Comparison of ENCODE assay signal across 18 cellular contexts in the genomic region with DNA sequence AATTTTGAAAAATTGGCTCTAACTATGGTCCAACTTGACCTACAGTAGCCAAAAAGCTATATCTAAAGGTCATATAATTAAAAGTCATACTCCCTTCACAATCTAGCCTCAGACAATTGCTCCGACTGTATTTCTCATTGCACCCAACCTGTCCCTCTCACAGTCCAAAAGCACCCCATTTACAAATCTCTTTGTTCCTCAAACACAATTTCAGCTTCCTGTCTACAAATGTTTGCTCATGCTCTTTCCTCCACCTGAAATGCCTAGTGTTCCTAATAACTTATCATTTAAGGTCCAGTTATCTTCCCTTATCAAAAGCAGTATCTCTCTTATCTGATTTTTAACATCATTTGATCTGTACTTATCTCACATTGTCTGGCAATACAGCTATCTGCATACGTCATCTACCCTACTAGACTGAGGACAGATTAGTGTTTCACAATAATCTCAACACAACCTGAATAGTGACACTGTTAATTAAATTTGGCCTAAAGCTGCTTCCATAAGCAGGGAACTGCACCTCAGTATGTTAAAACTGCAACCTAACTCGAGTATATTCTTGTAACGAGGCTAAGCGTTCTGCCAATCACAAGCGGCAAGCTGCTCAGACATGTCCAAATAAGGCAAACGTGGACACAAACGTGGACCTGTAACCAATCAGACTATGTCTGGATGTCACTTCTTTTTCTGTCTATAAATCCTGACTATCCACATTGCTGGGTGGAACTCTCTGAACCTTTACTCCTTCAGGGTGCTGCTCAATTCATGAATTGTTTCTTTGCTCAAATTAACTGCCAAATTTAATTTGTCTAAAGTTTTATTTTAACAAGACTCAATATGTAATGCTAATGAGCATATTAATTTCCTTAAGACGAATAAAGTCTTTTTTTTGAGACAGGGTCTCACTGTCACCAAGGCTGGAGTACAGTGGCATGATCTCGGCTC. TPM values are rescaled to one million over a fixed set of nuclear protein-coding genes. Genes with fewer than 3 reads are reported as not detected.
A peak's percentile ranks its signal among the peaks of the same experiment; 100 is the strongest.
DNase-seq lines count a peak whose midpoint lies in the region; ATAC-seq, FAIRE-seq and TF ChIP-seq lines count a peak whose summit lies in the region.
"Had no signal": no experiment of that assay in that cellular context is flagged by ENCODE, and none has a peak within 500 bp of the region (broad histone marks: within the 10 kb centered on the region; RNA-seq: fewer than 3 reads in every experiment).

No MANE protein-coding gene starts in this region.

- H3K9me3 Mint-ChIP-seq in CD14-positive monocyte = no peaks in the 10 kb centered on the region
- peaks cover 12% of the 10 kb centered on the region for H3K9me3 Mint-ChIP-seq in activated naive CD8-positive, alpha-beta T cell treated with anti-CD3 and anti-CD28 coated beads for 36 hours

- H3K27me3 Mint-ChIP-seq in CD14-positive monocyte (ENCODE audit: low read depth in 3 of 3) = no peaks in the 10 kb centered on the region
- H3K27me3 Mint-ChIP-seq in activated naive CD8-positive, alpha-beta T cell treated with anti-CD3 and anti-CD28 coated beads for 36 hours = no peaks in the 10 kb centered on the region

- H3K4me3 ChIP-seq in mucosa of descending colon = no peak overlapping the region
- H3K4me3 ChIP-seq in breast epithelium = no peak overlapping the region
- H3K4me3 ChIP-seq: BLaER1, Peyer's patch had no signal

- DNase-seq in CD14-positive monocyte (ENCODE audit: low spot score) (no peak), GM12891 (ENCODE audit: insufficient read length, low spot score) (no peak), mucosa of descending colon (no peak), breast epithelium (ENCODE audit: low spot score in 2 of 2) (no peak), NCI-H510A (lab: John Stamatoyannopoulos, UW) (no peak), amniotic stem cell (lab: John Stamatoyannopoulos, UW) (no peak)
- DNase-seq in activated naive CD8-positive, alpha-beta T cell treated with anti-CD3 and anti-CD28 coated beads for 36 hours = no peak
- DNase-seq: anterior cingulate cortex, NCI-H1417, NCI-H446 treated with DMSO at 0.1 percent for 48 hours, Peyer's patch, retina, T-helper 9 cell had no signal

- no peak overlapping the region for H3K27ac ChIP-seq in breast epithelium
- H3K27ac ChIP-seq: BLaER1 had no signal

- H3K4me1 ChIP-seq in mucosa of descending colon (ENCODE audit: low read depth) = peaks cover 23% of the 10 kb centered on the region
- peaks cover 0 to 4% of the 10 kb centered on the region in 2 donors for H3K4me1 ChIP-seq in breast epithelium
- H3K4me1 ChIP-seq: BLaER1 had no signal

- no peaks in the 10 kb centered on the region for H3K36me3 ChIP-seq in mucosa of descending colon (ENCODE audit: low read depth)
- H3K36me3 ChIP-seq in breast epithelium = no peaks in the 10 kb centered on the region
- H3K36me3 ChIP-seq: Peyer's patch had no signal

- no peaks in the 10 kb centered on the region for H3K27me3 ChIP-seq in breast epithelium
- H3K27me3 ChIP-seq: BLaER1, Peyer's patch had no signal

- peak overlapping the region; percentile 54 to 85 (median 80) for H3K27ac Mint-ChIP-seq in CD14-positive monocyte
- H3K27ac Mint-ChIP-seq in activated naive CD8-positive, alpha-beta T cell treated with anti-CD3 and anti-CD28 coated beads for 36 hours = peak overlapping the region; percentile 26

- H3K9me3 ChIP-seq in mucosa of descending colon (no peaks in the 10 kb centered on the region), breast epithelium (no peaks in the 10 kb centered on the region)
- H3K9me3 ChIP-seq: Peyer's patch had no signal

- no peak for TF ChIP-seq POLR2A in GM12891 (IDR thresholded peaks at IDR 0.05; ENCODE audit: low read depth, low read length)
- no peak for TF ChIP-seq POLR2A in breast epithelium (IDR thresholded peaks at IDR 0.05)

- peak overlapping the region in 1 of 2 donors; percentile 54 for H3K4me3 Mint-ChIP-seq in CD14-positive monocyte
- no peak overlapping the region for H3K4me3 Mint-ChIP-seq in activated naive CD8-positive, alpha-beta T cell treated with anti-CD3 and anti-CD28 coated beads for 36 hours

- TF ChIP-seq CTCF in CD14-positive monocyte (IDR thresholded peaks at IDR 0.05) = no peak
- TF ChIP-seq CTCF in mucosa of descending colon (IDR thresholded peaks at IDR 0.05) = no peak
- no peak for TF ChIP-seq CTCF in breast epithelium (IDR thresholded peaks at IDR 0.05)

- intact Hi-C loops in CD14-positive monocyte (cut with micrococcal nuclease) (no loop called here), mucosa of descending colon (cut with DNase I, micrococcal nuclease) (no loop called here), breast epithelium (cut with DNase I; ENCODE audit: low total_unique reads) (no loop called here)

- peak; percentile 38 for FAIRE-seq in GM12891 (lab: Jason Lieb, UNC)
- FAIRE-seq: endometrium, HTR-8/SVneo, keratinocyte had no signal

- peaks cover 18 to 22% of the 10 kb centered on the region in 2 donors for H3K36me3 Mint-ChIP-seq in CD14-positive monocyte
- peaks cover 46% of the 10 kb centered on the region for H3K36me3 Mint-ChIP-seq in activated naive CD8-positive, alpha-beta T cell treated with anti-CD3 and anti-CD28 coated beads for 36 hours

- ATAC-seq in mucosa of descending colon (peak; percentile 49), GM19035 (IDR thresholded peaks at IDR 0.05; ENCODE audit: unreplicated experiment) (no peak)

- H3K4me1 Mint-ChIP-seq in CD14-positive monocyte = peaks cover 93% of the 10 kb centered on the region
- peaks cover 77% of the 10 kb centered on the region for H3K4me1 Mint-ChIP-seq in activated naive CD8-positive, alpha-beta T cell treated with anti-CD3 and anti-CD28 coated beads for 36 hours

TF ChIP-seq in GM12891, 5 proteins besides CTCF, POLR2A, EP300 and RAD21:
- TF ChIP-seq TAF1 (IDR thresholded peaks at IDR 0.05; ENCODE audit: low read depth, low read length) (no peak), SPI1 (IDR thresholded peaks at IDR 0.05; ENCODE audit: low read depth, low read length) (no peak), POU2F2 (IDR thresholded peaks at IDR 0.05; ENCODE audit: low read depth, low read length) (no peak), POLR2AphosphoS5 (IDR thresholded peaks at IDR 0.05; ENCODE audit: low read depth, low read length) (no peak), PAX5 (IDR thresholded peaks at IDR 0.05; ENCODE audit: insufficient read depth, low read length, severe bottlenecking) (no peak)
TF ChIP-seq in GM12891: peak in this region for 0.

RNA-seq across cellular contexts. Expression of a gene that starts 15.9 kb away (rescaled TPM):
- 10 to 100 TPM; 62.4 to 81.0 TPM for polyA plus RNA-seq in CD14-positive monocyte
- 14.8 TPM for polyA plus RNA-seq in GM12891 (2012; ENCODE audit: low read depth, missing spikeins)
- 10 to 100 TPM; 35.8 to 41.1 TPM for total RNA-seq in activated naive CD8-positive, alpha-beta T cell treated with anti-CD3 and anti-CD28 coated beads for 36 hours
- total RNA-seq in mucosa of descending colon = 100 to 1,000 TPM; 163 to 174 (median 163) TPM
- total RNA-seq in breast epithelium = 100 to 1,000 TPM; 327 to 336 (median 328) TPM
